In the genomic region with DNA sequence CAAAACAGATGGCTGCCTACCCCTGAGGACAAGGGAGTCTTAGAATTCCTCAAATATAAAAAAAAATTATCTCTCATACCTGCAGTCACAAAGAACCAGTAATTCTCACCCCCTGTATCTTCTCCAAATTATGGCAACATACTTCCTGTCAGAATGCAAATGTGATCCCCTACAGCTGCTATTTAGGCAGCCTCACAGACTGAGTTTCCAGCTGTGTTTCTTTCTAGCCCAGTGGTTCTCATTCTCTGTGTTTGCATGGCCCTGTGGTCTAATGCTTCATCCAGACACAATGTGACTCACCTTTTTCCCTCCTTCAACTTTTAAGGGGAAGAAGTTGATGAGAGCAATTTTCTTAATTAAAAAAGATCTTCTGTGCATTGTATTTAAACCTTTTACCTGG, we compare ENCODE assay signal across 1 cellular context.
TF ChIP-seq lines count a peak whose summit lies in the region.

No MANE protein-coding gene starts in this region.

TF ChIP-seq in GM23338, 12 proteins besides CTCF, POLR2A, EP300 and RAD21 (continued from another document):
- TF ChIP-seq, protein P1, sequence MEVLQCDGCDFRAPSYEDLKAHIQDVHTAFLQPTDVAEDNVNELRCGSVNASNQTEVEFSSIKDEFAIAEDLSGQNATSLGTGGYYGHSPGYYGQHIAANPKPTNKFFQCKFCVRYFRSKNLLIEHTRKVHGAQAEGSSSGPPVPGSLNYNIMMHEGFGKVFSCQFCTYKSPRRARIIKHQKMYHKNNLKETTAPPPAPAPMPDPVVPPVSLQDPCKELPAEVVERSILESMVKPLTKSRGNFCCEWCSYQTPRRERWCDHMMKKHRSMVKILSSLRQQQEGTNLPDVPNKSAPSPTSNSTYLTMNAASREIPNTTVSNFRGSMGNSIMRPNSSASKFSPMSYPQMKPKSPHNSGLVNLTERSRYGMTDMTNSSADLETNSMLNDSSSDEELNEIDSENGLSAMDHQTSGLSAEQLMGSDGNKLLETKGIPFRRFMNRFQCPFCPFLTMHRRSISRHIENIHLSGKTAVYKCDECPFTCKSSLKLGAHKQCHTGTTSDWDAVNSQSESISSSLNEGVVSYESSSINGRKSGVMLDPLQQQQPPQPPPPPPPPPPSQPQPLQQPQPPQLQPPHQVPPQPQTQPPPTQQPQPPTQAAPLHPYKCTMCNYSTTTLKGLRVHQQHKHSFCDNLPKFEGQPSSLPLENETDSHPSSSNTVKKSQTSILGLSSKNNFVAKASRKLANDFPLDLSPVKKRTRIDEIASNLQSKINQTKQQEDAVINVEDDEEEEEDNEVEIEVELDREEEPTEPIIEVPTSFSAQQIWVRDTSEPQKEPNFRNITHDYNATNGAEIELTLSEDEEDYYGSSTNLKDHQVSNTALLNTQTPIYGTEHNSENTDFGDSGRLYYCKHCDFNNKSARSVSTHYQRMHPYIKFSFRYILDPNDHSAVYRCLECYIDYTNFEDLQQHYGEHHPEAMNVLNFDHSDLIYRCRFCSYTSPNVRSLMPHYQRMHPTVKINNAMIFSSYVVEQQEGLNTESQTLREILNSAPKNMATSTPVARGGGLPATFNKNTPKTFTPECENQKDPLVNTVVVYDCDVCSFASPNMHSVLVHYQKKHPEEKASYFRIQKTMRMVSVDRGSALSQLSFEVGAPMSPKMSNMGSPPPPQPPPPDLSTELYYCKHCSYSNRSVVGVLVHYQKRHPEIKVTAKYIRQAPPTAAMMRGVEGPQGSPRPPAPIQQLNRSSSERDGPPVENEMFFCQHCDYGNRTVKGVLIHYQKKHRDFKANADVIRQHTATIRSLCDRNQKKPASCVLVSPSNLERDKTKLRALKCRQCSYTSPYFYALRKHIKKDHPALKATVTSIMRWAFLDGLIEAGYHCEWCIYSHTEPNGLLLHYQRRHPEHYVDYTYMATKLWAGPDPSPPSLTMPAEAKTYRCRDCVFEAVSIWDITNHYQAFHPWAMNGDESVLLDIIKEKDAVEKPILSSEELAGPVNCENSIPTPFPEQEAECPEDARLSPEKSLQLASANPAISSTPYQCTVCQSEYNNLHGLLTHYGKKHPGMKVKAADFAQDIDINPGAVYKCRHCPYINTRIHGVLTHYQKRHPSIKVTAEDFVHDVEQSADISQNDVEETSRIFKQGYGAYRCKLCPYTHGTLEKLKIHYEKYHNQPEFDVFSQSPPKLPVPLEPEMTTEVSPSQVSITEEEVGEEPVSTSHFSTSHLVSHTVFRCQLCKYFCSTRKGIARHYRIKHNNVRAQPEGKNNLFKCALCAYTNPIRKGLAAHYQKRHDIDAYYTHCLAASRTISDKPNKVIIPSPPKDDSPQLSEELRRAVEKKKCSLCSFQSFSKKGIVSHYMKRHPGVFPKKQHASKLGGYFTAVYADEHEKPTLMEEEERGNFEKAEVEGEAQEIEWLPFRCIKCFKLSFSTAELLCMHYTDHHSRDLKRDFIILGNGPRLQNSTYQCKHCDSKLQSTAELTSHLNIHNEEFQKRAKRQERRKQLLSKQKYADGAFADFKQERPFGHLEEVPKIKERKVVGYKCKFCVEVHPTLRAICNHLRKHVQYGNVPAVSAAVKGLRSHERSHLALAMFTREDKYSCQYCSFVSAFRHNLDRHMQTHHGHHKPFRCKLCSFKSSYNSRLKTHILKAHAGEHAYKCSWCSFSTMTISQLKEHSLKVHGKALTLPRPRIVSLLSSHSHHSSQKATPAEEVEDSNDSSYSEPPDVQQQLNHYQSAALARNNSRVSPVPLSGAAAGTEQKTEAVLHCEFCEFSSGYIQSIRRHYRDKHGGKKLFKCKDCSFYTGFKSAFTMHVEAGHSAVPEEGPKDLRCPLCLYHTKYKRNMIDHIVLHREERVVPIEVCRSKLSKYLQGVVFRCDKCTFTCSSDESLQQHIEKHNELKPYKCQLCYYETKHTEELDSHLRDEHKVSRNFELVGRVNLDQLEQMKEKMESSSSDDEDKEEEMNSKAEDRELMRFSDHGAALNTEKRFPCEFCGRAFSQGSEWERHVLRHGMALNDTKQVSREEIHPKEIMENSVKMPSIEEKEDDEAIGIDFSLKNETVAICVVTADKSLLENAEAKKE (CRISPR knock-in tag; IDR thresholded peaks at IDR 0.05): no peak
- TF ChIP-seq POLR2AphosphoS5 (IDR thresholded peaks at IDR 0.05; ENCODE audit: low read depth) (no peak), CREB1 (CRISPR knock-in tag; IDR thresholded peaks at IDR 0.05; ENCODE audit: low read depth) (no peak), ZNF331 (CRISPR knock-in tag; IDR thresholded peaks at IDR 0.05; ENCODE audit: low read depth) (no peak), EZH2phosphoT487 (IDR thresholded peaks at IDR 0.05; ENCODE audit: unreplicated experiment) (no peak), NANOG (IDR thresholded peaks at IDR 0.05; ENCODE audit: borderline replicate concordance) (no peak), JUNB (IDR thresholded peaks at IDR 0.05; ENCODE audit: unreplicated experiment) (no peak), EZH2 (IDR thresholded peaks at IDR 0.05; ENCODE audit: low read depth, unreplicated experiment) (no peak), STAT1 (IDR thresholded peaks at IDR 0.05; ENCODE audit: unreplicated experiment) (no peak)
- TF ChIP-seq, protein P2, sequence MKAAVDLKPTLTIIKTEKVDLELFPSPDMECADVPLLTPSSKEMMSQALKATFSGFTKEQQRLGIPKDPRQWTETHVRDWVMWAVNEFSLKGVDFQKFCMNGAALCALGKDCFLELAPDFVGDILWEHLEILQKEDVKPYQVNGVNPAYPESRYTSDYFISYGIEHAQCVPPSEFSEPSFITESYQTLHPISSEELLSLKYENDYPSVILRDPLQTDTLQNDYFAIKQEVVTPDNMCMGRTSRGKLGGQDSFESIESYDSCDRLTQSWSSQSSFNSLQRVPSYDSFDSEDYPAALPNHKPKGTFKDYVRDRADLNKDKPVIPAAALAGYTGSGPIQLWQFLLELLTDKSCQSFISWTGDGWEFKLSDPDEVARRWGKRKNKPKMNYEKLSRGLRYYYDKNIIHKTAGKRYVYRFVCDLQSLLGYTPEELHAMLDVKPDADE (IDR thresholded peaks at IDR 0.05): no peak
